In the genomic region with DNA sequence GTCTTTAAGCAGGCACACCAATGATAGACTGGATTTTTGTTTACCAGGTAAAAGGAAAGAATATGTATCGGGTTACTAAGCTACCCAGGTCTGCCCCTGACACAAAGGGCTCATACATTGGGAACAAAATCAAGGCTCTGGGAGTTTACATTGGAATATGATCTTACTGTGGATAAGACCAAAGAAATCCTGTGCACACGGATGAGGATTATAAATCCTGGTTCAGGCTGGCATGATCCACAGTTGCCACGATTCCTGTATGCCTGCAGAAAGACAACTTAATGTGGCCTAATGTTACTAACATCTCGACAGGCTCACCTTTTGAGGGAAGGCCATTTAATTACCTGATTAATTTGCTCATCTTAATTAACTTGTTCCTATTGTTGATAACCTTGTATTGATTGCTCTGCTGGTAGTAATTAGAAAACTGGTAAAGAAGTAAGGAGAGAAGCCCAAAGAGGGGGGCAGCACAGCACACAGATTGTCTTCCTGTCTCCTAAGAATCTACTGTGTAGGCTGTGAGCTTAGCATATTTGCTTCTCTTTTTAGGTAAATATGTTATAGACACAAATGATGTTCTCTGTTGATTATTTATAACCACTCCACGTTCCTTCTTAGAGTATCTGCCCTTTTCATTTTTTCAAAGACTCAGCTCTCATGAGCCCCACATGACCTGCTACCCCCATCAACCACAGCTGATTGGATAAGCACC, we compare ENCODE assay signal across 1 cellular context.
TF ChIP-seq lines count a peak whose summit lies in the region.

No MANE protein-coding gene starts in this region.

TF ChIP-seq in HEK293, 187 proteins besides CTCF, POLR2A, EP300 and RAD21 (continued from another document):
- TF ChIP-seq ZNF600 (tag by site-specific recombination; IDR thresholded peaks at IDR 0.05): no peak
- no peak for TF ChIP-seq ZNF362 (tag by site-specific recombination; IDR thresholded peaks at IDR 0.05)
- TF ChIP-seq ZNF335 (tag by site-specific recombination; conservative IDR thresholded peaks at IDR 0.05): 0 out of 2 replicates have a peak, but pooled peaks have one; percentile 23
- TF ChIP-seq, protein P1, sequence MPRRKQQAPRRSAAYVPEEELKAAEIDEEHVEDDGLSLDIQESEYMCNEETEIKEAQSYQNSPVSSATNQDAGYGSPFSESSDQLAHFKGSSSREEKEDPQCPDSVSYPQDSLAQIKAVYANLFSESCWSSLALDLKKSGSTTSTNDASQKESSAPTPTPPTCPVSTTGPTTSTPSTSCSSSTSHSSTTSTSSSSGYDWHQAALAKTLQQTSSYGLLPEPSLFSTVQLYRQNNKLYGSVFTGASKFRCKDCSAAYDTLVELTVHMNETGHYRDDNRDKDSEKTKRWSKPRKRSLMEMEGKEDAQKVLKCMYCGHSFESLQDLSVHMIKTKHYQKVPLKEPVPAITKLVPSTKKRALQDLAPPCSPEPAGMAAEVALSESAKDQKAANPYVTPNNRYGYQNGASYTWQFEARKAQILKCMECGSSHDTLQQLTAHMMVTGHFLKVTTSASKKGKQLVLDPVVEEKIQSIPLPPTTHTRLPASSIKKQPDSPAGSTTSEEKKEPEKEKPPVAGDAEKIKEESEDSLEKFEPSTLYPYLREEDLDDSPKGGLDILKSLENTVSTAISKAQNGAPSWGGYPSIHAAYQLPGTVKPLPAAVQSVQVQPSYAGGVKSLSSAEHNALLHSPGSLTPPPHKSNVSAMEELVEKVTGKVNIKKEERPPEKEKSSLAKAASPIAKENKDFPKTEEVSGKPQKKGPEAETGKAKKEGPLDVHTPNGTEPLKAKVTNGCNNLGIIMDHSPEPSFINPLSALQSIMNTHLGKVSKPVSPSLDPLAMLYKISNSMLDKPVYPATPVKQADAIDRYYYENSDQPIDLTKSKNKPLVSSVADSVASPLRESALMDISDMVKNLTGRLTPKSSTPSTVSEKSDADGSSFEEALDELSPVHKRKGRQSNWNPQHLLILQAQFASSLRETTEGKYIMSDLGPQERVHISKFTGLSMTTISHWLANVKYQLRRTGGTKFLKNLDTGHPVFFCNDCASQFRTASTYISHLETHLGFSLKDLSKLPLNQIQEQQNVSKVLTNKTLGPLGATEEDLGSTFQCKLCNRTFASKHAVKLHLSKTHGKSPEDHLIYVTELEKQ (tag by site-specific recombination; IDR thresholded peaks at IDR 0.05; ENCODE audit: borderline replicate concordance): no peak
- TF ChIP-seq ZNF792 (tag by site-specific recombination; IDR thresholded peaks at IDR 0.05): no peak
- TF ChIP-seq INSM2 (tag by site-specific recombination; IDR thresholded peaks at IDR 0.05): no peak
- TF ChIP-seq ZBTB8A (tag by site-specific recombination; IDR thresholded peaks at IDR 0.05): no peak
- TF ChIP-seq ZNF544 (tag by site-specific recombination; IDR thresholded peaks at IDR 0.05): no peak
- TF ChIP-seq ZNF580 (tag by site-specific recombination; IDR thresholded peaks at IDR 0.05): no peak
- peak; percentile 81 for TF ChIP-seq ZBTB17 (tag by site-specific recombination; IDR thresholded peaks at IDR 0.05)
- no peak for TF ChIP-seq ZNF248 (tag by site-specific recombination; IDR thresholded peaks at IDR 0.05)
- no peak for TF ChIP-seq ZNF132 (tag by site-specific recombination; IDR thresholded peaks at IDR 0.05; ENCODE audit: borderline replicate concordance)
